ENCODE assay signal across 8 cellular contexts in the genomic region with DNA sequence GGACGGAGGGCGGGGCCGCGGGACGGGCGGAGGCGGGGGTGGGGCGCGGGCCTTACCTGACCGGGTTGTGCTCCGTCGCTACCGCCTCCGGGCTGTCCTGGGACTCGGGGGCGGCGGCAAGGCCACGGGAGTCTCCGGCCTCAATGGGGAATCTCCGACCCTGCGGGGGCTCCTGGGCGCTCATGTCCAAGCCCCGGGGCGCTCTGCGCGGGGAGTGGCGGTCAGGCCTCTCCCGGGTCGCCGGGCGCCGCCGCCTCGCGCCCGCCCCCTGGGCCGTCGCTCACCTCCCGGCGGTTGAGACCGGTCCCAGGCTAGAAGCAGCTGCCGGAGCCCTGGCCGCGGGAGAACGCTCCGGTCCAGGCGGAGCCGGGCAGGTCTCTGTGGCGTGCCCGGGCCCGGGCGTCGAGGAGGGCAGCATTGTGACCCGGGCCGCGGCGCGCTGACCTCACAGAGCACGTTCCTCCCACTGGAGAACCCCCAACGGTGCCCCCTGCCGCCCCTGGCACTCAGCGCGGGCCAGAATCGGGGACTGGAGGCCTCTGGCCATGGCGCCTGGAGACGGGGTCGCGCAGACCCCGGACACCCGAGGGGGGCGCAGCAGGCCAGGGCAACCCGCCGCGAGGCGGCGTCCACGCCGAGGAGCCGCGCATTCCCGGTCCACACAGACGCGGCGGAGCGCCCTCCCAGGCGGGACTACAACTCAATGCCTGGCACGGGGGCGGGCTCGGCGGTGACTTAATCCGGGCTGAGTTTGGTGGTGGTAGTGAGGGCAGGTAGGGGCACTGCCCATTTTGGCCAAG. TPM values are rescaled to one million over a fixed set of nuclear protein-coding genes. Genes with fewer than 3 reads are reported as not detected.
A peak's percentile ranks its signal among the peaks of the same experiment; 100 is the strongest.
DNase-seq lines count a peak whose midpoint lies in the region; ATAC-seq and TF ChIP-seq lines count a peak whose summit lies in the region.

No MANE protein-coding gene starts in this region.

- DNase-seq in EH (ENCODE audit: low read depth) (peak; percentile 21), RWPE1 (ENCODE audit: low spot score) (no peak), ecto neural progenitor cell (ENCODE audit: low spot score) (peak; percentile 78), NCI-H2029 treated with DMSO at 0.1 percent for 48 hours (lab: John Stamatoyannopoulos, UW) (no peak), DMS114 treated with DMSO at 0.1 percent for 48 hours (lab: John Stamatoyannopoulos, UW; ENCODE audit: unreplicated experiment) (no peak)
- DNase-seq in stimulated activated CD8-positive, alpha-beta memory T cell treated with anti-CD3 and anti-CD28 coated beads, Interleukin-4, amount 100 ng/mL, for 48 hours = peak; percentile 50

- POLR2A ChIA-PET in RWPE1 (lab: Yijun Ruan, JAX; ENCODE audit: low non-redundant PET) = no interaction called here

- peak; percentile 36 for TF ChIP-seq CTCF in RWPE1 (conservative IDR thresholded peaks at IDR 0.05; ENCODE audit: low read depth)
- TF ChIP-seq CTCF in liver (IDR thresholded peaks at IDR 0.05; ENCODE audit: low read depth, low read length, missing input control) = peak; percentile 20

- peak; percentile 27 to 53 for TF ChIP-seq RAD21 in liver (IDR thresholded peaks at IDR 0.05)

- H3K27ac ChIP-seq in RWPE1 (peak overlapping the region; percentile 26), liver (ENCODE audit: low read depth in 1 of 2, low read length in 2 of 2) (peak overlapping the region in 1 of 2 donors; percentile 25)

- peak overlapping the region in 1 of 3 donors; percentile 37 for H3K4me3 ChIP-seq in liver (ENCODE audit: low read depth in 1 of 3, low read length in 3 of 3)

- H3K27me3 ChIP-seq in liver (ENCODE audit: control insufficient read depth in 4 of 4, insufficient read depth in 4 of 4, low read length in 3 of 4) = no peaks in the 10 kb centered on the region

- ATAC-seq in HG02759 (IDR thresholded peaks at IDR 0.05; ENCODE audit: unreplicated experiment) = no peak

- H3K9me3 ChIP-seq in liver (ENCODE audit: control insufficient read depth in 4 of 4, low read length in 3 of 4) = no peaks in the 10 kb centered on the region

- no peak overlapping the region for H3K9ac ChIP-seq in liver (ENCODE audit: low read depth in 1 of 2, low read length in 2 of 2)

- CTCF ChIA-PET in RWPE1 (lab: Yijun Ruan, JAX) = interaction anchor here (0.6 to 0.7 kb wide), 4 partner anchors 46 to 492 kb away, joined by 3 to 5 read pairs (median 3); no protein-coding TSS in a partner anchor

- WGBS in liver = 3% methylated on average over 91 of the region's 91 CpGs

- peaks cover 10 to 18% (median 16%) of the 10 kb centered on the region in 4 donors for H3K4me1 ChIP-seq in liver (ENCODE audit: control insufficient read depth in 4 of 4, insufficient read depth in 4 of 4, low read length in 3 of 4)

- H3K36me3 ChIP-seq in liver (ENCODE audit: control insufficient read depth in 4 of 4, insufficient read depth in 3 of 4, low read depth in 1 of 4, low read length in 3 of 4) = peaks cover 2 to 20% (median 16%) of the 10 kb centered on the region in 4 donors

TF ChIP-seq in liver, 16 proteins besides CTCF, POLR2A, EP300 and RAD21:
- TF ChIP-seq HNF4A (conservative IDR thresholded peaks at IDR 0.05) = no peak
- no peak for TF ChIP-seq GABPA (IDR thresholded peaks at IDR 0.05 in 1 of 2, conservative IDR thresholded peaks at IDR 0.05 in 1 of 2)
- TF ChIP-seq YY1 (IDR thresholded peaks at IDR 0.05) = peak; percentile 14

RNA-seq across cellular contexts. Expression of a gene that starts 0.4 kb away (rescaled TPM):
- total RNA-seq in liver = 1 to 10 TPM; 2.4 to 3.3 TPM
- polyA plus RNA-seq in liver = 1 to 10 TPM; 1.6 to 1.8 TPM

RNA-seq across cellular contexts. Expression of a gene that starts 0.5 kb away (rescaled TPM):
- under 1 TPM in 1 of 2 donors, not detected in 1; 0.50 TPM for total RNA-seq in liver
- polyA plus RNA-seq in liver = under 1 TPM in 1 of 2 donors, not detected in 1; 0.14 TPM

RNA-seq across cellular contexts. Expression of a gene that starts 25.8 kb away (rescaled TPM):
- 10 to 100 TPM; 13.0 to 20.3 TPM for total RNA-seq in liver
- 10 to 100 TPM; 16.6 to 29.5 TPM for polyA plus RNA-seq in liver

RNA-seq across cellular contexts. Expression of a gene that starts 32.4 kb away (rescaled TPM):
- 10 to 100 TPM; 62.5 to 65.9 TPM for total RNA-seq in liver
- 10 to 100 TPM; 40.0 to 41.4 TPM for polyA plus RNA-seq in liver

Comparison
In these comparisons a context has a peak if more than half of its experiments do, and no peak if none do; other contexts are left out.
1. DNase-seq: peak in EH (single experiment), ecto neural progenitor cell (single experiment) and stimulated activated CD8-positive, alpha-beta memory T cell treated with anti-CD3 and anti-CD28 coated beads, Interleukin-4, amount 100 ng/mL, for 48 hours (single experiment); none in RWPE1 (single experiment), NCI-H2029 treated with DMSO at 0.1 percent for 48 hours (single experiment) and DMS114 treated with DMSO at 0.1 percent for 48 hours (single experiment).